ENCODE assay signal across 24 cellular contexts in the genomic region with DNA sequence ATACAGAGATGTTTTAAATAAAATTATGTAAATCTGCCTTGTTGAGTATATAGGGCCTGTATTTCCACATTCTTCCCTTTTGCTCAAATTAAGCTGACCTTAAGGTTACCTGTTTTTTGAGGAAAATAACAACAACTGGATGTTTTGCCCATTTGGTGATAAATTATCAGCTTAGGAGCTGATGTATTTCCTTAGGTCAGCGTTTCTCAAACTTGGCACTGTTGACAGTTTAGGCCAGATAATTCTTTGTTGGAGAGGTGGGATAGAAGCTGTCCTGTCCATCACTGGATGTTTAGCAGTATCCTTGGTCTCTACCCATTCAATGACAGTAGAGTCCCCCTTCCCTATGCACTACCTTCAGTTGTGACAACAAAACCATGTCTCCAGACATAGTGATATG. TPM values are rescaled to one million over a fixed set of nuclear protein-coding genes. Genes with fewer than 3 reads are reported as not detected.
"Had no signal": no experiment of that assay in that cellular context is flagged by ENCODE, and none has a peak within 500 bp of the region (broad histone marks: within the 10 kb centered on the region; RNA-seq: fewer than 3 reads in every experiment).

No MANE protein-coding gene starts in this region.

- H3K27ac Mint-ChIP-seq: activated CD4-positive, alpha-beta T cell treated with anti-CD3 and anti-CD28 coated beads, Interleukin-2, amount 10 ng/mL, durations not matched to agents 24 days and 14 days; activated naive CD4-positive, alpha-beta T cell treated with anti-CD3 and anti-CD28 coated beads, Interleukin-2, amount 50 U/mL, for 72 hours; activated naive CD8-positive, alpha-beta T cell treated with anti-CD3 and anti-CD28 coated beads, Interleukin-2, amount 50 U/mL, for 24 hours; T-helper 1 cell treated with Interleukin-12 subunit alpha and Interleukin-12 subunit beta and Interleukin-4 antibody, amounts not matched to agents 30 μg/mL and 1 μg/mL, for 36 hours; WTC11 had no signal

- H3K9me3 Mint-ChIP-seq: activated CD4-positive, alpha-beta T cell treated with anti-CD3 and anti-CD28 coated beads, Interleukin-2, amount 10 ng/mL, durations not matched to agents 24 days and 14 days; activated naive CD4-positive, alpha-beta T cell treated with anti-CD3 and anti-CD28 coated beads, Interleukin-2, amount 50 U/mL, for 72 hours; activated naive CD8-positive, alpha-beta T cell treated with anti-CD3 and anti-CD28 coated beads, Interleukin-2, amount 50 U/mL, for 24 hours; activated T-cell treated with anti-CD3 and anti-CD28 coated beads, Interleukin-2, amount 50 U/mL, for 4 hours; central memory CD8-positive, alpha-beta T cell; T-helper 1 cell treated with Interleukin-12 subunit alpha and Interleukin-12 subunit beta and Interleukin-4 antibody, amounts not matched to agents 30 μg/mL and 1 μg/mL, for 36 hours; WTC11 had no signal

- H3K4me3 Mint-ChIP-seq: activated CD4-positive, alpha-beta T cell treated with anti-CD3 and anti-CD28 coated beads, Interleukin-2, amount 10 ng/mL, durations not matched to agents 24 days and 14 days; activated naive CD8-positive, alpha-beta T cell treated with anti-CD3 and anti-CD28 coated beads, Interleukin-2, amount 50 U/mL, for 24 hours; activated T-cell treated with anti-CD3 and anti-CD28 coated beads, Interleukin-2, amount 50 U/mL, for 4 hours; central memory CD8-positive, alpha-beta T cell; T-helper 1 cell treated with Interleukin-12 subunit alpha and Interleukin-12 subunit beta and Interleukin-4 antibody, amounts not matched to agents 30 μg/mL and 1 μg/mL, for 36 hours had no signal

- H3K4me3 ChIP-seq: MG63 had no signal

- DNase-seq: activated CD4-positive, alpha-beta T cell treated with anti-CD3 and anti-CD28 coated beads, Interleukin-2, amount 10 ng/mL, durations not matched to agents 24 days and 14 days; activated CD4-positive, alpha-beta T cell treated with anti-CD3 and anti-CD28 coated beads, Interleukin-2, amount 50 U/mL, for 48 hours; activated CD4-positive, CD25-positive, alpha-beta regulatory T cell treated with anti-CD3 and anti-CD28 coated beads, Interleukin-2, amount 50 U/mL, for 72 hours; activated effector memory CD4-positive, alpha-beta T cell treated with anti-CD3 and anti-CD28 coated beads, Interleukin-2, amount 50 U/mL, for 16 hours; activated naive CD4-positive, alpha-beta T cell treated with Interleukin-2 at 50 U/mL for 16 hours; activated naive CD8-positive, alpha-beta T cell treated with anti-CD3 and anti-CD28 coated beads, Interleukin-2, amount 50 U/mL, for 24 hours; activated T-cell treated with anti-CD3 and anti-CD28 coated beads, Interleukin-2, amount 50 U/mL, for 4 hours; amniotic stem cell; body of pancreas; MG63; MV-4-11; NCI-H1092 treated with DMSO at 0.1 percent for 48 hours; NCI-H1417 treated with DMSO at 0.1 percent for 48 hours; NCI-H1694; NCI-H2029; NCI-H2107; NCI-H446; NCI-H524; SHP77 treated with DMSO at 0.1 percent for 48 hours had no signal

- H3K36me3 ChIP-seq: ascending aorta, MG63 had no signal

- H3K36me3 Mint-ChIP-seq: activated naive CD4-positive, alpha-beta T cell treated with anti-CD3 and anti-CD28 coated beads, Interleukin-2, amount 50 U/mL, for 72 hours had no signal

- H3K4me1 ChIP-seq: ascending aorta had no signal

- ATAC-seq: activated naive CD4-positive, alpha-beta T cell treated with anti-CD3 and anti-CD28 coated beads, Interleukin-2, amount 50 U/mL, for 72 hours; activated naive CD8-positive, alpha-beta T cell treated with anti-CD3 and anti-CD28 coated beads, Interleukin-2, amount 50 U/mL, for 24 hours; activated T-cell treated with anti-CD3 and anti-CD28 coated beads, Interleukin-2, amount 50 U/mL, for 4 hours; body of pancreas; WTC11 had no signal

- H3K4me1 Mint-ChIP-seq: central memory CD8-positive, alpha-beta T cell had no signal

- H3K27ac ChIP-seq: ascending aorta had no signal

- H3K27me3 ChIP-seq: ascending aorta, body of pancreas, MG63 had no signal

- H3K9me3 ChIP-seq: ascending aorta, body of pancreas, MG63 had no signal

RNA-seq across cellular contexts. Expression of gene GSTO2, which starts 7.2 kb away (rescaled TPM):
- total RNA-seq: ascending aorta had no signal

RNA-seq across cellular contexts. Expression of gene CFAP43, which starts 44.0 kb away (rescaled TPM):
- total RNA-seq: activated CD4-positive, alpha-beta T cell treated with anti-CD3 and anti-CD28 coated beads, Interleukin-2, amount 10 ng/mL, durations not matched to agents 24 days and 14 days had no signal
